ENCODE assay signal across 15 cellular contexts in genomic region chr20:53576586-53577318, GRCh38. TPM values are rescaled to one million over a fixed set of nuclear protein-coding genes. Genes with fewer than 3 reads are reported as not detected.
A peak's percentile ranks its signal among the peaks of the same experiment; 100 is the strongest.
DNase-seq lines count a peak whose midpoint lies in the region; ATAC-seq and TF ChIP-seq lines count a peak whose summit lies in the region.
"Had no signal": no experiment of that assay in that cellular context is flagged by ENCODE, and none has a peak within 500 bp of the region (broad histone marks: within the 10 kb centered on the region; RNA-seq: fewer than 3 reads in every experiment).

No MANE protein-coding gene starts in this region.

- in situ Hi-C loops in IMR-90 (cut with MboI; ENCODE audit: low sequenced_read_pairs) = loop anchor here (5.0 to 10.0 kb wide), 2 partner anchors 366 to 628 kb away; partner anchors contain the start of gene PFDN4

- intact Hi-C loops in activated naive CD4-positive, alpha-beta T cell treated with anti-CD3 and anti-CD28 coated beads for 36 hours (cut with micrococcal nuclease) = loop anchor here (5.0 kb wide), 1 partner anchor 631 kb away; the partner anchor contains the start of gene PFDN4
- intact Hi-C loops in IMR-90 (cut with micrococcal nuclease) = loop anchor here (5.0 to 10.0 kb wide), 2 partner anchors 488 to 621 kb away; no protein-coding TSS in a partner anchor
- intact Hi-C loops in spleen (cut with DNase I; ENCODE audit: low total_unique reads) = loop anchor here (5.0 to 10.0 kb wide), 2 partner anchors 338 to 366 kb away; no protein-coding TSS in a partner anchor

- TF ChIP-seq POLR2A in IMR-90 (IDR thresholded peaks at IDR 0.05; ENCODE audit: low read depth, low read length) (no peak), spleen (IDR thresholded peaks at IDR 0.05) (no peak)

- H3K79me1 ChIP-seq in IMR-90 (ENCODE audit: low read depth in 1 of 2, low read length in 2 of 2) = peaks cover 4 to 50% of the 10 kb centered on the region in 2 experiments; a peak in 3 of 4 replicates

- H4K91ac ChIP-seq in IMR-90 (ENCODE audit: insufficient read depth, low read depth, low read length) = no peak overlapping the region

- peak overlapping the region; percentile 83 for H3K27ac Mint-ChIP-seq in activated naive CD4-positive, alpha-beta T cell treated with anti-CD3 and anti-CD28 coated beads for 36 hours
- H3K27ac Mint-ChIP-seq in activated naive CD8-positive, alpha-beta T cell = peak overlapping the region; percentile 94

- H3K9ac ChIP-seq in IMR-90 (ENCODE audit: low read depth, low read length) = no peak overlapping the region

- H4K8ac ChIP-seq in IMR-90 (ENCODE audit: low read depth in 2 of 2, low read length in 2 of 2) = no peak overlapping the region

- CTCF ChIA-PET in activated naive CD4-positive, alpha-beta T cell treated with anti-CD3 and anti-CD28 coated beads for 36 hours (lab: Charles Lee) = interaction anchor here (1.1 to 2.1 kb wide), 3 partner anchors 66 to 363 kb away, joined by 3 to 13 read pairs (median 13); no protein-coding TSS in a partner anchor
- CTCF ChIA-PET in IMR-90 (lab: Yijun Ruan, JAX) = interaction anchor here (0.5 to 1.8 kb wide), 3 partner anchors 10 to 363 kb away, joined by 4 to 10 read pairs (median 5); no protein-coding TSS in a partner anchor

- peaks cover 92% of the 10 kb centered on the region for H3K4me1 Mint-ChIP-seq in activated naive CD4-positive, alpha-beta T cell treated with anti-CD3 and anti-CD28 coated beads for 36 hours (ENCODE audit: low read depth)
- H3K4me1 Mint-ChIP-seq in activated naive CD8-positive, alpha-beta T cell (ENCODE audit: low read depth) = peaks cover 87% of the 10 kb centered on the region

- H3K9me3 ChIP-seq in IMR-90 (ENCODE audit: control insufficient read depth, insufficient read depth, low read length) (no peaks in the 10 kb centered on the region), spleen (no peaks in the 10 kb centered on the region)

- no peaks in the 10 kb centered on the region for H3K27me3 Mint-ChIP-seq in activated naive CD4-positive, alpha-beta T cell treated with anti-CD3 and anti-CD28 coated beads for 36 hours (ENCODE audit: low read depth)
- no peaks in the 10 kb centered on the region for H3K27me3 Mint-ChIP-seq in activated naive CD8-positive, alpha-beta T cell

- POLR2A ChIA-PET in IMR-90 (lab: Charles Lee; ENCODE audit: unreplicated experiment) = no interaction called here

- H3K4me3 ChIP-seq in IMR-90 (ENCODE audit: insufficient read depth, low read depth, low read length) = no peak overlapping the region
- no peak overlapping the region for H3K4me3 ChIP-seq in spleen

- no peak overlapping the region for H2AK5ac ChIP-seq in IMR-90 (ENCODE audit: low read depth, low read length)

- H4K5ac ChIP-seq in IMR-90 (ENCODE audit: low read depth, low read length) = no peak overlapping the region

- no peak overlapping the region for H3K4ac ChIP-seq in IMR-90 (ENCODE audit: low read depth, low read length)

- H3K4me2 ChIP-seq in IMR-90 (ENCODE audit: low read depth, low read length) = no peak overlapping the region

- H2BK5ac ChIP-seq in IMR-90 (ENCODE audit: low read depth, low read length, poor library complexity, severe bottlenecking) = no peak overlapping the region

- H3K4me3 Mint-ChIP-seq in activated naive CD4-positive, alpha-beta T cell treated with anti-CD3 and anti-CD28 coated beads for 36 hours = no peak overlapping the region
- peak overlapping the region; percentile 65 for H3K4me3 Mint-ChIP-seq in activated naive CD8-positive, alpha-beta T cell

- no peak overlapping the region for H2AK9ac ChIP-seq in IMR-90 (replicated peaks; ENCODE audit: low read depth, low read length, poor library complexity)

- no peak overlapping the region for H3K56ac ChIP-seq in IMR-90 (ENCODE audit: extremely low read depth, insufficient read depth, low read length)

- peaks cover 6% of the 10 kb centered on the region; the same call in 1 of the 2 replicates for H3K9me1 ChIP-seq in IMR-90 (ENCODE audit: insufficient read depth, low read length)

- H2AFZ ChIP-seq in IMR-90 (replicated peaks; ENCODE audit: low read length, poor library complexity) = no peak overlapping the region

- H4K20me1 ChIP-seq in IMR-90 (ENCODE audit: insufficient read depth, low read length) = peaks cover 77% of the 10 kb centered on the region

- H3K4me1 ChIP-seq in IMR-90 (ENCODE audit: control insufficient read depth, insufficient read depth, low read length) (peaks cover 11% of the 10 kb centered on the region), spleen (peaks cover 58 to 100% (median 92%) of the 10 kb centered on the region in 6 donors)

- TF ChIP-seq CTCF in IMR-90 (conservative IDR thresholded peaks at IDR 0.05; ENCODE audit: low read depth, low read length) (no peak), spleen (IDR thresholded peaks at IDR 0.05 in 8 of 11, conservative IDR thresholded peaks at IDR 0.05 in 3 of 11) (no peak)

- no peak overlapping the region for H2BK120ac ChIP-seq in IMR-90 (ENCODE audit: low read depth, low read length)

- ATAC-seq in IMR-90 (ENCODE audit: low read depth) = no peak
- ATAC-seq: activated CD4-positive, CD25-positive, alpha-beta regulatory T cell treated with anti-CD3 and anti-CD28 coated beads, Interleukin-2, amount 50 U/mL, for 24 hours had no signal

- H2BK20ac ChIP-seq in IMR-90 (ENCODE audit: low read depth, low read length) = no peak overlapping the region

- no peaks in the 10 kb centered on the region for H3K9me3 Mint-ChIP-seq in activated naive CD4-positive, alpha-beta T cell treated with anti-CD3 and anti-CD28 coated beads for 36 hours
- H3K9me3 Mint-ChIP-seq in activated naive CD8-positive, alpha-beta T cell (ENCODE audit: low read depth) = no peaks in the 10 kb centered on the region

- H2BK15ac ChIP-seq in IMR-90 (ENCODE audit: low read depth, low read length) = no peak overlapping the region

- TSS peak; percentile 61 for BruUV-seq in IMR-90 (replicated peaks; lab: Mats Ljungman, UMichigan)

- WGBS in IMR-90 (ENCODE audit: extremely low coverage in 2 of 2, insufficient read length in 1 of 2), 2 experiments = 87% methylated on average over 6 of the region's 12 CpGs; no CpG with 5 or more reads in 1 of the 2 experiments
- WGBS in spleen, 5 donors = 75 to 88% (median 81%) methylated on average over 12 of the region's 12 CpGs

- H3K23ac ChIP-seq in IMR-90 (ENCODE audit: low read depth, low read length) = no peak overlapping the region

- dilution Hi-C loops in IMR-90 (cut with HindIII; ENCODE audit: low sequenced_read_pairs, unreplicated experiment) = no loop called here

- no peak for DNase-seq in activated naive CD4-positive, alpha-beta T cell treated with anti-CD3 and anti-CD28 coated beads for 36 hours
- DNase-seq in activated naive CD4-positive, alpha-beta T cell (lab: John Stamatoyannopoulos, UW) = no peak
- DNase-seq in IMR-90 (no peak), spleen (no peak), SW 1271 (lab: John Stamatoyannopoulos, UW) (no peak), UCSD-AML1 (lab: John Stamatoyannopoulos, UW; ENCODE audit: unreplicated experiment) (no peak), NCI-H1105 treated with DMSO at 0.1 percent for 48 hours (lab: John Stamatoyannopoulos, UW) (no peak)
- DNase-seq: hypothalamus, midbrain, NCI-H2029, nucleus accumbens, retina, SHP77 had no signal

- TF ChIP-seq RAD21 in IMR-90 (IDR thresholded peaks at IDR 0.05; ENCODE audit: low read length) = no peak

- no peak overlapping the region for H3K18ac ChIP-seq in IMR-90 (ENCODE audit: low read depth, low read length)

- H3K36me3 ChIP-seq in IMR-90 (ENCODE audit: control insufficient read depth, insufficient read depth, low read length) = peaks cover 67% of the 10 kb centered on the region
- H3K36me3 ChIP-seq in spleen = peaks cover 2 to 88% (median 74%) of the 10 kb centered on the region in 6 donors

- no peak overlapping the region for H3K14ac ChIP-seq in IMR-90 (replicated peaks; ENCODE audit: low read depth, low read length)

- H3K36me3 Mint-ChIP-seq in activated naive CD4-positive, alpha-beta T cell treated with anti-CD3 and anti-CD28 coated beads for 36 hours (ENCODE audit: low read depth) = peaks cover 65% of the 10 kb centered on the region
- H3K36me3 Mint-ChIP-seq in activated naive CD8-positive, alpha-beta T cell = peaks cover 15% of the 10 kb centered on the region

- H3K27ac ChIP-seq in IMR-90 (ENCODE audit: insufficient read depth, low read length) = no peak overlapping the region
- H3K27ac ChIP-seq in spleen = peak overlapping the region in 5 of 8 donors; percentile 14 to 54 (median 45)

- no peaks in the 10 kb centered on the region for H3K27me3 ChIP-seq in IMR-90 (ENCODE audit: control insufficient read depth, insufficient read depth, low read length)
- H3K27me3 ChIP-seq in spleen (replicated peaks in 1 of 7) = no peaks in the 10 kb centered on the region

TF ChIP-seq in IMR-90, 13 proteins besides CTCF, POLR2A, EP300 and RAD21:
- TF ChIP-seq MAFK (IDR thresholded peaks at IDR 0.05; ENCODE audit: low read depth, low read length) (peak; percentile 73), SMC3 (IDR thresholded peaks at IDR 0.05; ENCODE audit: low read depth, low read length) (no peak)
TF ChIP-seq in IMR-90: peak in this region for 1.

RNA-seq across cellular contexts. Expression of gene ZNF217, which starts 16.9 kb away (rescaled TPM):
- 10 to 100 TPM; 37.2 to 38.3 TPM for total RNA-seq in activated naive CD4-positive, alpha-beta T cell treated with anti-CD3 and anti-CD28 coated beads for 36 hours
- total RNA-seq in IMR-90 (2012; rRNA removed) = 25.8 and 27.8 TPM in 2 replicates
- polyA plus RNA-seq in IMR-90 (2012; rRNA removed) = 6.9 and 9.1 TPM in 2 replicates
- polyA plus RNA-seq in IMR-90 (2012; cell fraction: cytosol; rRNA removed) = 2.4 and 4.1 TPM in 2 replicates
- 3.4 and 8.6 TPM in 2 replicates for polyA plus RNA-seq in IMR-90 (2012; cell fraction: nucleus; rRNA removed; ENCODE audit: low replicate concordance)
- 10 to 100 TPM; 58.7 to 90.1 (median 87.5) TPM for total RNA-seq in spleen
- 10 to 100 TPM; 15.1 to 20.4 (median 15.3) TPM for polyA plus RNA-seq in spleen
